Comparison of ENCODE assay signal across 20 cellular contexts in genomic region chr5:173640166-173640804, GRCh38. TPM values are rescaled to one million over a fixed set of nuclear protein-coding genes. Genes with fewer than 3 reads are reported as not detected.
DNase-seq lines count a peak whose midpoint lies in the region; TF ChIP-seq lines count a peak whose summit lies in the region.
"Had no signal": no experiment of that assay in that cellular context is flagged by ENCODE, and none has a peak within 500 bp of the region (broad histone marks: within the 10 kb centered on the region; RNA-seq: fewer than 3 reads in every experiment).

No MANE protein-coding gene starts in this region.

- H3K9me3 ChIP-seq in DOHH2 (ENCODE audit: control insufficient read depth, insufficient read depth, low read length) (no peaks in the 10 kb centered on the region), neural cell (ENCODE audit: low read length) (no peaks in the 10 kb centered on the region), mammary epithelial cell (replicated peaks; ENCODE audit: insufficient read depth, low read length) (no peaks in the 10 kb centered on the region), A673 (ENCODE audit: low read depth, low read length, poor library complexity, severe bottlenecking) (no peaks in the 10 kb centered on the region)
- H3K9me3 ChIP-seq: body of pancreas, ovary, suprapubic skin had no signal

- H2AFZ ChIP-seq in neural cell (ENCODE audit: low read depth, low read length) (no peak overlapping the region), mammary epithelial cell (ENCODE audit: low read depth, low read length) (no peak overlapping the region)

- H3K4me2 ChIP-seq in DOHH2 (ENCODE audit: low read length) (no peak overlapping the region), neural cell (ENCODE audit: low read length) (no peak overlapping the region), mammary epithelial cell (ENCODE audit: insufficient read depth, low read depth, low read length) (no peak overlapping the region)

- no peak overlapping the region for H3K4me3 Mint-ChIP-seq in HFFc6
- H3K4me3 Mint-ChIP-seq: activated CD4-positive, alpha-beta T cell treated with anti-CD3 and anti-CD28 coated beads, Interleukin-2, amount 10 ng/mL, durations not matched to agents 24 days and 14 days; activated naive CD8-positive, alpha-beta T cell treated with anti-CD3 and anti-CD28 coated beads for 36 hours had no signal

- intact Hi-C loops in mammary epithelial cell (cut with micrococcal nuclease) (no loop called here), A673 (cut with micrococcal nuclease; ENCODE audit: unreplicated experiment) (no loop called here)

- in situ Hi-C loops in mammary epithelial cell (cut with MboI; ENCODE audit: low sequenced_read_pairs in 2 of 2), result no loop called here

- H3K27ac Mint-ChIP-seq in HFFc6, result no peak overlapping the region
- H3K27ac Mint-ChIP-seq: activated CD4-positive, alpha-beta T cell treated with anti-CD3 and anti-CD28 coated beads, Interleukin-2, amount 10 ng/mL, durations not matched to agents 24 days and 14 days; activated naive CD8-positive, alpha-beta T cell treated with anti-CD3 and anti-CD28 coated beads for 36 hours; CD4-positive, alpha-beta memory T cell had no signal

- BruUV-seq in mammary epithelial cell (replicated peaks; lab: Mats Ljungman, UMichigan) (no TSS peak), A673 (replicated peaks; lab: Mats Ljungman, UMichigan) (no TSS peak)

- H3K36me3 ChIP-seq in DOHH2 (ENCODE audit: control insufficient read depth, low read length) (no peaks in the 10 kb centered on the region), neural cell (ENCODE audit: insufficient read depth, low read length) (no peaks in the 10 kb centered on the region), mammary epithelial cell (ENCODE audit: insufficient read depth, low read length) (no peaks in the 10 kb centered on the region), A673 (ENCODE audit: insufficient read depth, low read length, poor library complexity, severe bottlenecking) (no peaks in the 10 kb centered on the region)
- H3K36me3 ChIP-seq: ovary, suprapubic skin had no signal

- peaks cover 22% of the 10 kb centered on the region for H3K4me1 ChIP-seq in DOHH2 (ENCODE audit: control insufficient read depth, low read length)
- H3K4me1 ChIP-seq in mammary epithelial cell (ENCODE audit: insufficient read depth, low read length), result no peaks in the 10 kb centered on the region
- no peaks in the 10 kb centered on the region for H3K4me1 ChIP-seq in A673 (ENCODE audit: insufficient read depth, low read length, poor library complexity, severe bottlenecking)
- H3K4me1 ChIP-seq: body of pancreas, suprapubic skin had no signal

- 30% methylated on average over 4 of the region's 4 CpGs for WGBS in mammary epithelial cell (ENCODE audit: low coverage, missing lambda C conversion rate)

- no peaks in the 10 kb centered on the region for H3K36me3 Mint-ChIP-seq in HFFc6 (ENCODE audit: low read depth)
- H3K36me3 Mint-ChIP-seq: activated naive CD8-positive, alpha-beta T cell treated with anti-CD3 and anti-CD28 coated beads for 36 hours; CD4-positive, alpha-beta memory T cell had no signal

- TF ChIP-seq CTCF in DOHH2 (IDR thresholded peaks at IDR 0.05; ENCODE audit: low read depth, low read length, poor library complexity, severe bottlenecking) (peak; percentile 21), HFFc6 (IDR thresholded peaks at IDR 0.05) (peak; percentile 55), cardiac fibroblast (IDR thresholded peaks at IDR 0.05; ENCODE audit: low read depth, low read length) (peak; percentile 4), neural cell (IDR thresholded peaks at IDR 0.05; ENCODE audit: poor library complexity, severe bottlenecking) (peak; percentile 18), mammary epithelial cell (conservative IDR thresholded peaks at IDR 0.05 in 1 of 2, IDR thresholded peaks at IDR 0.05 in 1 of 2; ENCODE audit: extremely low read depth in 1 of 2, insufficient read depth in 1 of 2, low read depth in 1 of 2, low read length in 2 of 2) (no peak), A673 (conservative IDR thresholded peaks at IDR 0.05; ENCODE audit: low read depth, low read length) (no peak)

- H3K9me3 Mint-ChIP-seq in HFFc6, result no peaks in the 10 kb centered on the region
- H3K9me3 Mint-ChIP-seq: activated CD4-positive, alpha-beta T cell treated with anti-CD3 and anti-CD28 coated beads, Interleukin-2, amount 10 ng/mL, durations not matched to agents 24 days and 14 days; activated naive CD8-positive, alpha-beta T cell treated with anti-CD3 and anti-CD28 coated beads for 36 hours; CD4-positive, alpha-beta memory T cell had no signal

- H3K27me3 ChIP-seq in DOHH2 (ENCODE audit: control insufficient read depth, low read length) (no peaks in the 10 kb centered on the region), neural cell (ENCODE audit: insufficient read depth, low read depth, low read length) (no peaks in the 10 kb centered on the region), mammary epithelial cell (ENCODE audit: insufficient read depth, low read length) (no peaks in the 10 kb centered on the region), A673 (replicated peaks; ENCODE audit: insufficient read depth, low read depth, low read length, poor library complexity) (no peaks in the 10 kb centered on the region)
- H3K27me3 ChIP-seq: body of pancreas, ovary, suprapubic skin had no signal

- no peak overlapping the region for H3K9ac ChIP-seq in neural cell (ENCODE audit: low read length)
- H3K9ac ChIP-seq in mammary epithelial cell (ENCODE audit: insufficient read depth, low read length), result no peak overlapping the region

- no peaks in the 10 kb centered on the region; the same call in none of the 2 replicates for H3K27me3 Mint-ChIP-seq in HFFc6 (ENCODE audit: insufficient read depth)
- H3K27me3 Mint-ChIP-seq: activated naive CD8-positive, alpha-beta T cell treated with anti-CD3 and anti-CD28 coated beads for 36 hours; CD4-positive, alpha-beta memory T cell had no signal

- H3F3A ChIP-seq in DOHH2 (ENCODE audit: control insufficient read depth, insufficient read depth) (no peaks in the 10 kb centered on the region), neural cell (ENCODE audit: insufficient read depth, low read length, poor library complexity, severe bottlenecking) (peaks cover 2% of the 10 kb centered on the region)

- no peaks in the 10 kb centered on the region for H3K79me2 ChIP-seq in DOHH2 (ENCODE audit: control insufficient read depth, low read length)
- no peaks in the 10 kb centered on the region for H3K79me2 ChIP-seq in neural cell (replicated peaks; ENCODE audit: insufficient read depth, low read length)
- H3K79me2 ChIP-seq in mammary epithelial cell (ENCODE audit: insufficient read depth, low read length), result no peaks in the 10 kb centered on the region

- dilution Hi-C loops in mammary epithelial cell (cut with HindIII; ENCODE audit: low sequenced_read_pairs), result no loop called here

- POLR2A ChIA-PET in A673 (lab: Charles Lee; ENCODE audit: low non-redundant PET), result no interaction called here

- DNase-seq in HFFc6 (no peak), cardiac fibroblast (ENCODE audit: low read depth in 2 of 2) (peak in 1 of 2 donors; percentile 8), NCI-H1105 (lab: John Stamatoyannopoulos, UW) (no peak), mammary epithelial cell (no peak), A673 (ENCODE audit: low spot score) (no peak)
- DNase-seq: activated CD4-positive, alpha-beta T cell treated with anti-CD3 and anti-CD28 coated beads, Interleukin-2, amount 10 ng/mL, durations not matched to agents 24 days and 14 days; activated naive CD8-positive, alpha-beta T cell treated with anti-CD3 and anti-CD28 coated beads for 36 hours; body of pancreas; CD4-positive, alpha-beta memory T cell; dermis blood vessel endothelial cell; DMS53; NCI-H2171 treated with DMSO at 0.1 percent for 48 hours; NCI-H748 treated with DMSO at 0.1 percent for 48 hours; ovary; SIG-M5; T-helper 1 cell had no signal

- TF ChIP-seq EP300 in neural cell (conservative IDR thresholded peaks at IDR 0.05; ENCODE audit: poor library complexity, severe bottlenecking), result no peak

- peak; percentile 11 for TF ChIP-seq RAD21 in neural cell (conservative IDR thresholded peaks at IDR 0.05)

- H4K20me1 ChIP-seq in DOHH2 (ENCODE audit: control insufficient read depth, insufficient read depth, low read depth, low read length) (no peaks in the 10 kb centered on the region), neural cell (ENCODE audit: insufficient read depth) (no peaks in the 10 kb centered on the region), mammary epithelial cell (ENCODE audit: insufficient read depth, low read length) (no peaks in the 10 kb centered on the region)

- CTCF ChIA-PET in mammary epithelial cell (lab: Charles Lee; ENCODE audit: low non-redundant PET) (no interaction called here), A673 (lab: Charles Lee) (no interaction called here)

- no peaks in the 10 kb centered on the region for H3K9me2 ChIP-seq in DOHH2 (replicated peaks; ENCODE audit: control insufficient read depth, low read length)
- no peaks in the 10 kb centered on the region for H3K9me2 ChIP-seq in neural cell (ENCODE audit: insufficient read depth, low read length)

- H3K4me1 Mint-ChIP-seq in HFFc6 (ENCODE audit: low read depth), result peaks cover 12% of the 10 kb centered on the region
- H3K4me1 Mint-ChIP-seq: activated CD4-positive, alpha-beta T cell treated with anti-CD3 and anti-CD28 coated beads, Interleukin-2, amount 10 ng/mL, durations not matched to agents 24 days and 14 days had no signal

- H3K4me3 ChIP-seq in DOHH2 (ENCODE audit: low read length), result no peak overlapping the region
- H3K4me3 ChIP-seq in cardiac fibroblast (replicated peaks in 1 of 2; ENCODE audit: low read depth in 2 of 2, low read length in 2 of 2), result no peak overlapping the region
- H3K4me3 ChIP-seq in neural cell (ENCODE audit: low read length), result no peak overlapping the region
- H3K4me3 ChIP-seq in mammary epithelial cell (replicated peaks in 1 of 3; ENCODE audit: insufficient read depth in 1 of 3, low read depth in 2 of 3, low read length in 3 of 3), result no peak overlapping the region
- H3K4me3 ChIP-seq in A673 (ENCODE audit: low read depth, low read length, poor library complexity, severe bottlenecking), result no peak overlapping the region
- H3K4me3 ChIP-seq: body of pancreas, lung, ovary, suprapubic skin had no signal

- H3K27ac ChIP-seq in DOHH2 (ENCODE audit: low read depth, low read length) (no peak overlapping the region), neural cell (ENCODE audit: low read length) (no peak overlapping the region), mammary epithelial cell (ENCODE audit: insufficient read depth, low read depth, low read length) (no peak overlapping the region), A673 (ENCODE audit: low read depth, low read length, poor library complexity, severe bottlenecking) (no peak overlapping the region)
- H3K27ac ChIP-seq: body of pancreas, ovary, suprapubic skin had no signal

TF ChIP-seq in neural cell, 6 proteins besides CTCF, POLR2A, EP300 and RAD21 (continues in another document):
- TF ChIP-seq TAF1 (IDR thresholded peaks at IDR 0.05; ENCODE audit: low read depth), result no peak

RNA-seq across cellular contexts. Expression of gene BOD1, which starts 23.8 kb away (rescaled TPM):
- total RNA-seq in HFFc6 (2021; fragmentation: NEBNext Ultra II Directional; extraction: Animal tissue kit (Norgen Biotek cat#: 25700)), result 10 to 100 TPM; 47.5 to 52.4 (median 50.9) TPM
- polyA plus RNA-seq in neural cell (178 and 206 TPM in 2 replicates), mammary epithelial cell (41.4 TPM)
- polyA minus RNA-seq in neural cell (103 TPM in 2 replicates), mammary epithelial cell (61.8 TPM)
- total RNA-seq in mammary epithelial cell (10 to 100 TPM; 50.5 to 57.3 TPM), A673 (2021) (69.5 and 70.9 TPM in 2 replicates)

Comparison
In these comparisons a context has a peak if more than half of its experiments do, and no peak if none do; other contexts are left out.
1. CTCF ChIP-seq: peak in DOHH2 (single experiment), HFFc6 (single experiment), cardiac fibroblast (single experiment) and neural cell (single experiment); none in mammary epithelial cell (0 of 2) and A673 (single experiment).